11 cellular contexts compared by ENCODE assay signal in the genomic region with DNA sequence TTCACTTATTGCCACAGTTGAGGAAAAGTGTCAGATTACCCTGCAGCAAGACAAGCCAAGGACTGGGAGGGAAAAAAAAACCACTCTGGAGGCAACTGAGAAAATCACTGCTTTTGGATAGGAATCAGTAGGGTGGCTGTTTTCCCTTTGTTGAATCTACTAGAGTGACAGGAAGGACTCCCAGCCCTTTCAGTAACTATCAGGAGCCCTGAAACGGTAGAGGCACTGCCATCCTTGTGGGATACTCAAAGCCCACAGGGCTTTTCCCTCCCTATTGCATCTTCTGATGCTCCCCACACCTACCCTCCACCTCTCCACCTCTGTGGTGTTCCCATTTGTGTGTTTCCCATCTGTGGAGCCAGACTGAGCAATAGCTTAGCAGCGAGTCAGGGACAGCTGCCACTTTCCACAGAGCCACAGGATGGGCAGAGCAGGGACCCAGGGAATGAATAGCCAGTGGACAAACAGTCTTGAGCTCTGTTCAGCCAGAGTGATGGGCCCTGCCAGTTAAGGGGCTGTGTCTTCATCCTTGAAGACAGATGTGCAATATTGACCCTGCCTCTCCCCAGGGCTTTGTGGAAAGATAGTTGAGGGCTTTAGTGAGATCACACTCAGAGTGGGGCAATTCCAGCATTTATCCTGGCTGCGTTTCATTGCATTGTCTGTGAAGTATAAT. TPM values are rescaled to one million over a fixed set of nuclear protein-coding genes. Genes with fewer than 3 reads are reported as not detected.
A peak's percentile ranks its signal among the peaks of the same experiment; 100 is the strongest.
DNase-seq lines count a peak whose midpoint lies in the region; ATAC-seq and TF ChIP-seq lines count a peak whose summit lies in the region.
"Had no signal": no experiment of that assay in that cellular context is flagged by ENCODE, and none has a peak within 500 bp of the region (broad histone marks: within the 10 kb centered on the region; RNA-seq: fewer than 3 reads in every experiment).

No MANE protein-coding gene starts in this region.

- DNase-seq in activated naive CD8-positive, alpha-beta T cell treated with anti-CD3 and anti-CD28 coated beads, Interleukin-2, amount 10 ng/mL, durations not matched to agents 7 days and 5 days = no peak
- no peak for DNase-seq in activated naive CD8-positive, alpha-beta T cell treated with anti-CD3 and anti-CD28 coated beads, Interleukin-2, amount 50 U/mL, for 24 hours
- DNase-seq in adipocyte (ENCODE audit: low read depth) (peak; percentile 59), substantia nigra (lab: John Stamatoyannopoulos, UW) (peak in 6 of 49 donors; percentile 10 to 48 (median 30)), islet precursor cell (no peak), NCI-H510A (lab: John Stamatoyannopoulos, UW) (no peak), stomach (no peak)
- DNase-seq: mucosa of descending colon; stimulated activated CD4-positive, alpha-beta T cell treated with anti-CD3 and anti-CD28 coated beads, Interleukin-12 subunit alpha, Interleukin-12 subunit beta, amount 100 ng/mL, for 4 hours; stimulated activated CD8-positive, alpha-beta memory T cell treated with anti-CD3 and anti-CD28 coated beads, Interleukin-4, amount 100 ng/mL, for 48 hours had no signal

- peak overlapping the region; percentile 31 for H3K4me3 ChIP-seq in adipocyte (ENCODE audit: low read length)
- H3K4me3 ChIP-seq in iPS-18a (ENCODE audit: low read length) = peak overlapping the region; percentile 21
- H3K4me3 ChIP-seq in stomach = no peak overlapping the region
- H3K4me3 ChIP-seq: mucosa of descending colon had no signal

- TF ChIP-seq EP300 in stomach (IDR thresholded peaks at IDR 0.05) = no peak

- no peaks in the 10 kb centered on the region for H3K9me3 Mint-ChIP-seq in activated naive CD8-positive, alpha-beta T cell treated with anti-CD3 and anti-CD28 coated beads, Interleukin-2, amount 10 ng/mL, durations not matched to agents 7 days and 5 days
- H3K9me3 Mint-ChIP-seq in activated naive CD8-positive, alpha-beta T cell treated with anti-CD3 and anti-CD28 coated beads, Interleukin-2, amount 50 U/mL, for 24 hours = no peaks in the 10 kb centered on the region

- peak overlapping the region; percentile 79 for H3K27ac Mint-ChIP-seq in activated naive CD8-positive, alpha-beta T cell treated with anti-CD3 and anti-CD28 coated beads, Interleukin-2, amount 10 ng/mL, durations not matched to agents 7 days and 5 days
- no peak overlapping the region for H3K27ac Mint-ChIP-seq in activated naive CD8-positive, alpha-beta T cell treated with anti-CD3 and anti-CD28 coated beads, Interleukin-2, amount 50 U/mL, for 24 hours

- H3K27ac ChIP-seq in iPS-18a (ENCODE audit: low read length) (peak overlapping the region; percentile 68), substantia nigra (ENCODE audit: low read depth, low read length, poor library complexity, severe bottlenecking) (peak overlapping the region; percentile 33), stomach (no peak overlapping the region)

- WGBS in stomach, 5 donors = 79 to 97% (median 96%) methylated on average over 3 of the region's 3 CpGs

- H3K9ac ChIP-seq in adipocyte (ENCODE audit: low read length) (no peak overlapping the region), iPS-18a (ENCODE audit: low read length) (no peak overlapping the region)

- intact Hi-C loops in stomach (cut with DNase I; ENCODE audit: low total_unique reads) = no loop called here

- H3K4me1 ChIP-seq in adipocyte (ENCODE audit: control insufficient read depth, insufficient read depth, low read length) (peaks cover 26% of the 10 kb centered on the region), iPS-18a (ENCODE audit: control insufficient read depth, low read depth, low read length) (peaks cover 22% of the 10 kb centered on the region), stomach (peaks cover 0 to 12% (median 9%) of the 10 kb centered on the region in 4 donors)

- no peak overlapping the region for H3K4me3 Mint-ChIP-seq in activated naive CD8-positive, alpha-beta T cell treated with anti-CD3 and anti-CD28 coated beads, Interleukin-2, amount 10 ng/mL, durations not matched to agents 7 days and 5 days
- H3K4me3 Mint-ChIP-seq in activated naive CD8-positive, alpha-beta T cell treated with anti-CD3 and anti-CD28 coated beads, Interleukin-2, amount 50 U/mL, for 24 hours = no peak overlapping the region

- no peak for TF ChIP-seq CTCF in stomach (IDR thresholded peaks at IDR 0.05)

- no peaks in the 10 kb centered on the region for H3K27me3 ChIP-seq in adipocyte (replicated peaks; ENCODE audit: control insufficient read depth, insufficient read depth, low read length)
- no peaks in the 10 kb centered on the region for H3K27me3 ChIP-seq in iPS-18a (ENCODE audit: control insufficient read depth, insufficient read depth, low read length)
- H3K27me3 ChIP-seq in stomach = no peaks in the 10 kb centered on the region

- peaks cover 38% of the 10 kb centered on the region for H3K36me3 Mint-ChIP-seq in activated naive CD8-positive, alpha-beta T cell treated with anti-CD3 and anti-CD28 coated beads, Interleukin-2, amount 10 ng/mL, durations not matched to agents 7 days and 5 days
- H3K36me3 Mint-ChIP-seq in activated naive CD8-positive, alpha-beta T cell treated with anti-CD3 and anti-CD28 coated beads, Interleukin-2, amount 50 U/mL, for 24 hours (ENCODE audit: low read depth) = peaks cover 52% of the 10 kb centered on the region

- POLR2A ChIA-PET in activated naive CD8-positive, alpha-beta T cell treated with anti-CD3 and anti-CD28 coated beads, Interleukin-2, amount 10 ng/mL, durations not matched to agents 7 days and 5 days (lab: Charles Lee) = interaction anchor here (0.6 to 1.2 kb wide), 2 partner anchors 13 to 119 kb away, joined by 3 read pairs; no protein-coding TSS in a partner anchor

- peaks cover 41% of the 10 kb centered on the region for H3K4me1 Mint-ChIP-seq in activated naive CD8-positive, alpha-beta T cell treated with anti-CD3 and anti-CD28 coated beads, Interleukin-2, amount 10 ng/mL, durations not matched to agents 7 days and 5 days
- H3K4me1 Mint-ChIP-seq in activated naive CD8-positive, alpha-beta T cell treated with anti-CD3 and anti-CD28 coated beads, Interleukin-2, amount 50 U/mL, for 24 hours = peaks cover 45% of the 10 kb centered on the region

- H3K27me3 Mint-ChIP-seq in activated naive CD8-positive, alpha-beta T cell treated with anti-CD3 and anti-CD28 coated beads, Interleukin-2, amount 10 ng/mL, durations not matched to agents 7 days and 5 days = no peaks in the 10 kb centered on the region
- H3K27me3 Mint-ChIP-seq in activated naive CD8-positive, alpha-beta T cell treated with anti-CD3 and anti-CD28 coated beads, Interleukin-2, amount 50 U/mL, for 24 hours = no peaks in the 10 kb centered on the region

- H3K9me3 ChIP-seq in adipocyte (ENCODE audit: control insufficient read depth, low read length) = no peaks in the 10 kb centered on the region
- H3K9me3 ChIP-seq in iPS-18a (ENCODE audit: control insufficient read depth, low read depth, low read length) = no peaks in the 10 kb centered on the region
- H3K9me3 ChIP-seq in stomach = no peaks in the 10 kb centered on the region
- H3K9me3 ChIP-seq: mucosa of descending colon had no signal

- peaks cover 5% of the 10 kb centered on the region for H3K36me3 ChIP-seq in adipocyte (ENCODE audit: control insufficient read depth, insufficient read depth, low read length, severe bottlenecking)
- no peaks in the 10 kb centered on the region for H3K36me3 ChIP-seq in iPS-18a (ENCODE audit: control insufficient read depth, low read depth, low read length)
- H3K36me3 ChIP-seq in stomach = peaks cover 9 to 69% (median 67%) of the 10 kb centered on the region in 4 donors

- ATAC-seq in activated naive CD8-positive, alpha-beta T cell treated with anti-CD3 and anti-CD28 coated beads, Interleukin-2, amount 10 ng/mL, durations not matched to agents 7 days and 5 days (ENCODE audit: low read depth) = no peak
- no peak for ATAC-seq in activated naive CD8-positive, alpha-beta T cell treated with anti-CD3 and anti-CD28 coated beads, Interleukin-2, amount 50 U/mL, for 24 hours
- ATAC-seq: mucosa of descending colon had no signal

- TF ChIP-seq POLR2A in stomach (IDR thresholded peaks at IDR 0.05) = no peak

RNA-seq across cellular contexts. Expression of a gene that starts 13.9 kb away (rescaled TPM):
- 10 to 100 TPM; 26.5 to 28.9 TPM for total RNA-seq in activated naive CD8-positive, alpha-beta T cell treated with anti-CD3 and anti-CD28 coated beads, Interleukin-2, amount 10 ng/mL, durations not matched to agents 7 days and 5 days
- total RNA-seq in stomach = 10 to 100 TPM in 2 of 5 donors, 1 to 10 TPM in 3; 2.2 to 33.8 (median 7.5) TPM
- polyA plus RNA-seq in stomach = 1 to 10 TPM; 3.5 to 5.4 (median 4.6) TPM

RNA-seq across cellular contexts. Expression of a gene that starts 24.5 kb away (rescaled TPM):
- 10 to 100 TPM; 40.7 to 45.4 TPM for total RNA-seq in activated naive CD8-positive, alpha-beta T cell treated with anti-CD3 and anti-CD28 coated beads, Interleukin-2, amount 10 ng/mL, durations not matched to agents 7 days and 5 days
- 10 to 100 TPM; 27.4 to 42.4 (median 35.2) TPM for total RNA-seq in stomach
- polyA plus RNA-seq in stomach = 10 to 100 TPM in 1 of 3 donors, 1 to 10 TPM in 2; 6.3 to 15.7 (median 8.7) TPM

Comparison
In these comparisons a context has a peak if more than half of its experiments do, and no peak if none do; other contexts are left out.
1. H3K4me3 ChIP-seq: peak in adipocyte (single experiment) and iPS-18a (single experiment); none in stomach (0 of 4).
2. H3K27ac ChIP-seq: peak in iPS-18a (single experiment) and substantia nigra (single experiment); none in stomach (0 of 5).